11 cellular contexts compared by ENCODE assay signal in the genomic region with DNA sequence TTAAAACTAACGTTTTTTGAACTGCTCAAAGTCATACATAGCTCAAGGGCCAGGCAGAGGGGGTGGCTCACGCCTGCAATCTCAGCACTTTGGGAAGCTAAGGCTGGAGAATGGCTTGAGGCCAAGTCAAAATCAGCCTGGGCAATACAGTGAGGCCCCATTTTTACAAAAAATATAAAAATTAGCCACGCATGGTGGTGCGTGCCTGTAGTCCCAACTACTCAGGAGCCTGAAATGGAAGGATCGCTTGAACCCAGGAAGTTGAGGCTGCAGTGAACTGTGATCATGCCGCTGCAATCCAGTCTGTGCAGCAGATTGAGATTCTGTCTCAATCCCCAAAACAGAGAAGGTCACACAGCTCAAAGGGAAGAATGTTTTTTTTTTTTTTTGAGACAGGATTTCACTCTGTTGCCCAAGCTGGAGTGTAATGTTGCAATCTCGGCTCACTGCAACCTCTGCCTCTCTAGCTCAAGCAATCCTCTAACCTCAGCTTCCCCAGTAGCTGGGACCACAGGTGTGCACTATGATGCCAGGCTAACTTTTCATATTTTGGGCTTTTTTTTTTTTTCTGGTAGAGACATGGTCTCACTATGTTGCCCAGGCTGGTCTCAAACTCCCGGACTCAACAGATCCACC. TPM values are rescaled to one million over a fixed set of nuclear protein-coding genes. Genes with fewer than 3 reads are reported as not detected.
DNase-seq lines count a peak whose midpoint lies in the region; ATAC-seq and TF ChIP-seq lines count a peak whose summit lies in the region.
"Had no signal": no experiment of that assay in that cellular context is flagged by ENCODE, and none has a peak within 500 bp of the region (broad histone marks: within the 10 kb centered on the region; RNA-seq: fewer than 3 reads in every experiment).

No MANE protein-coding gene starts in this region.

- peak in 1 of 2 donors; percentile 24 for TF ChIP-seq RAD21 in liver (IDR thresholded peaks at IDR 0.05)

- TF ChIP-seq POLR2A in upper lobe of left lung (IDR thresholded peaks at IDR 0.05): no peak

- no peak for TF ChIP-seq CTCF in liver (IDR thresholded peaks at IDR 0.05; ENCODE audit: low read depth, low read length, missing input control)
- TF ChIP-seq CTCF in upper lobe of left lung (IDR thresholded peaks at IDR 0.05): no peak

- peaks cover 46% of the 10 kb centered on the region for H3K36me3 Mint-ChIP-seq in activated naive CD8-positive, alpha-beta T cell treated with anti-CD3 and anti-CD28 coated beads for 36 hours

- H3K9me3 Mint-ChIP-seq in activated naive CD8-positive, alpha-beta T cell treated with anti-CD3 and anti-CD28 coated beads for 36 hours: no peaks in the 10 kb centered on the region

- peaks cover 10 to 33% (median 21%) of the 10 kb centered on the region in 4 donors for H3K4me1 ChIP-seq in liver (ENCODE audit: control insufficient read depth in 4 of 4, insufficient read depth in 4 of 4, low read length in 3 of 4)
- peaks cover 29 to 52% (median 35%) of the 10 kb centered on the region in 4 donors for H3K4me1 ChIP-seq in upper lobe of left lung

- no peak overlapping the region for H3K9ac ChIP-seq in liver (ENCODE audit: low read depth in 1 of 2, low read length in 2 of 2)

- peak overlapping the region; percentile 5 for H3K4me3 Mint-ChIP-seq in activated naive CD8-positive, alpha-beta T cell treated with anti-CD3 and anti-CD28 coated beads for 36 hours

- H3K36me3 ChIP-seq in liver (ENCODE audit: control insufficient read depth in 4 of 4, insufficient read depth in 3 of 4, low read depth in 1 of 4, low read length in 3 of 4) (peaks cover 5 to 9% (median 6%) of the 10 kb centered on the region in 4 donors), upper lobe of left lung (peaks cover 0 to 31% (median 7%) of the 10 kb centered on the region in 4 donors)

- H3K9me3 ChIP-seq in liver (ENCODE audit: control insufficient read depth in 4 of 4, low read length in 3 of 4) (no peaks in the 10 kb centered on the region), upper lobe of left lung (no peaks in the 10 kb centered on the region)

- H3K27me3 ChIP-seq in liver (ENCODE audit: control insufficient read depth in 4 of 4, insufficient read depth in 4 of 4, low read length in 3 of 4): no peaks in the 10 kb centered on the region
- no peaks in the 10 kb centered on the region for H3K27me3 ChIP-seq in upper lobe of left lung

- H3K27ac Mint-ChIP-seq in activated naive CD8-positive, alpha-beta T cell treated with anti-CD3 and anti-CD28 coated beads for 36 hours: no peak overlapping the region

- H3K4me1 Mint-ChIP-seq in activated naive CD8-positive, alpha-beta T cell treated with anti-CD3 and anti-CD28 coated beads for 36 hours: peaks cover 60% of the 10 kb centered on the region

- H3K27ac ChIP-seq in liver (ENCODE audit: low read depth in 1 of 2, low read length in 2 of 2): peak overlapping the region; percentile 52 to 100
- H3K27ac ChIP-seq in upper lobe of left lung: peak overlapping the region in 3 of 4 donors; percentile 3 to 98 (median 94)

- ATAC-seq in Right ventricle myocardium inferior (no peak), upper lobe of left lung (ENCODE audit: low FRiP score in 2 of 2) (peak in 1 of 2 donors; percentile 2)

- intact Hi-C loops in Right ventricle myocardium inferior (cut with DNase I) (loop anchor here (5.0 kb wide), 2 partner anchors 44 to 89 kb away; a partner anchor contains a TSS), cardiac septum (cut with DNase I) (loop anchor here (5.0 kb wide), 1 partner anchor 44 kb away; a partner anchor contains a TSS), posterior vena cava (cut with DNase I) (no loop called here)

- H3K4me3 ChIP-seq in liver (ENCODE audit: low read depth in 1 of 3, low read length in 3 of 3) (no peak overlapping the region), upper lobe of left lung (no peak overlapping the region)

- H3K27me3 Mint-ChIP-seq in activated naive CD8-positive, alpha-beta T cell treated with anti-CD3 and anti-CD28 coated beads for 36 hours: peaks cover 5% of the 10 kb centered on the region

- no peak for TF ChIP-seq EP300 in upper lobe of left lung (IDR thresholded peaks at IDR 0.05)

- DNase-seq in Right ventricle myocardium inferior (ENCODE audit: missing footprints) (peak; percentile 69), cardiac septum (ENCODE audit: low spot score) (no peak), upper lobe of left lung (peak in 1 of 2 donors; percentile 75), COLO668 (lab: John Stamatoyannopoulos, UW; ENCODE audit: unreplicated experiment) (no peak), posterior vena cava (ENCODE audit: low spot score) (no peak)
- no peak for DNase-seq in activated naive CD8-positive, alpha-beta T cell treated with anti-CD3 and anti-CD28 coated beads for 36 hours
- no peak for DNase-seq in activated CD4-positive, alpha-beta T cell treated with anti-CD3 and anti-CD28 coated beads for 4 hours
- DNase-seq: activated effector memory CD4-positive, alpha-beta T cell treated with anti-CD3 and anti-CD28 coated beads, Interleukin-2, amount 50 U/mL, for 16 hours; NCI-H1436; OCI-M1 had no signal

- 62% methylated on average over 8 of the region's 8 CpGs for WGBS in liver
- WGBS in upper lobe of left lung, 2 donors: 68 to 71% methylated on average over 8 of the region's 8 CpGs

TF ChIP-seq in liver, 16 proteins besides CTCF, POLR2A, EP300 and RAD21 (continues in another document):
- TF ChIP-seq NR2F2 (IDR thresholded peaks at IDR 0.05) (no peak), SP1 (IDR thresholded peaks at IDR 0.05) (peak; percentile 56), FOXA1 (IDR thresholded peaks at IDR 0.05) (no peak), YY1 (IDR thresholded peaks at IDR 0.05) (peak; percentile 43), TAF1 (conservative IDR thresholded peaks at IDR 0.05) (no peak), FOXA2 (IDR thresholded peaks at IDR 0.05) (no peak)
- TF ChIP-seq, protein P1, sequence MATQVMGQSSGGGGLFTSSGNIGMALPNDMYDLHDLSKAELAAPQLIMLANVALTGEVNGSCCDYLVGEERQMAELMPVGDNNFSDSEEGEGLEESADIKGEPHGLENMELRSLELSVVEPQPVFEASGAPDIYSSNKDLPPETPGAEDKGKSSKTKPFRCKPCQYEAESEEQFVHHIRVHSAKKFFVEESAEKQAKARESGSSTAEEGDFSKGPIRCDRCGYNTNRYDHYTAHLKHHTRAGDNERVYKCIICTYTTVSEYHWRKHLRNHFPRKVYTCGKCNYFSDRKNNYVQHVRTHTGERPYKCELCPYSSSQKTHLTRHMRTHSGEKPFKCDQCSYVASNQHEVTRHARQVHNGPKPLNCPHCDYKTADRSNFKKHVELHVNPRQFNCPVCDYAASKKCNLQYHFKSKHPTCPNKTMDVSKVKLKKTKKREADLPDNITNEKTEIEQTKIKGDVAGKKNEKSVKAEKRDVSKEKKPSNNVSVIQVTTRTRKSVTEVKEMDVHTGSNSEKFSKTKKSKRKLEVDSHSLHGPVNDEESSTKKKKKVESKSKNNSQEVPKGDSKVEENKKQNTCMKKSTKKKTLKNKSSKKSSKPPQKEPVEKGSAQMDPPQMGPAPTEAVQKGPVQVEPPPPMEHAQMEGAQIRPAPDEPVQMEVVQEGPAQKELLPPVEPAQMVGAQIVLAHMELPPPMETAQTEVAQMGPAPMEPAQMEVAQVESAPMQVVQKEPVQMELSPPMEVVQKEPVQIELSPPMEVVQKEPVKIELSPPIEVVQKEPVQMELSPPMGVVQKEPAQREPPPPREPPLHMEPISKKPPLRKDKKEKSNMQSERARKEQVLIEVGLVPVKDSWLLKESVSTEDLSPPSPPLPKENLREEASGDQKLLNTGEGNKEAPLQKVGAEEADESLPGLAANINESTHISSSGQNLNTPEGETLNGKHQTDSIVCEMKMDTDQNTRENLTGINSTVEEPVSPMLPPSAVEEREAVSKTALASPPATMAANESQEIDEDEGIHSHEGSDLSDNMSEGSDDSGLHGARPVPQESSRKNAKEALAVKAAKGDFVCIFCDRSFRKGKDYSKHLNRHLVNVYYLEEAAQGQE (IDR thresholded peaks at IDR 0.05): no peak
- TF ChIP-seq, protein P2, sequence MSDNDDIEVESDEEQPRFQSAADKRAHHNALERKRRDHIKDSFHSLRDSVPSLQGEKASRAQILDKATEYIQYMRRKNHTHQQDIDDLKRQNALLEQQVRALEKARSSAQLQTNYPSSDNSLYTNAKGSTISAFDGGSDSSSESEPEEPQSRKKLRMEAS (IDR thresholded peaks at IDR 0.05): no peak

RNA-seq across cellular contexts. Expression of a gene that starts 2.9 kb away (rescaled TPM):
- total RNA-seq in Right ventricle myocardium inferior (40.3 TPM), cardiac septum (48.1 TPM), liver (100 to 1,000 TPM in 1 of 2 donors, 10 to 100 TPM in 1; 36.7 to 242 TPM), upper lobe of left lung (10 to 100 TPM; 63.3 to 96.8 (median 91.9) TPM), posterior vena cava (10 to 100 TPM; 53.8 to 62.2 TPM)
- total RNA-seq in activated naive CD8-positive, alpha-beta T cell treated with anti-CD3 and anti-CD28 coated beads for 36 hours: 10 to 100 TPM; 66.2 to 67.2 TPM
- 10 to 100 TPM; 22.3 to 26.0 TPM for polyA plus RNA-seq in liver

RNA-seq across cellular contexts. Expression of a gene that starts 13.2 kb away (rescaled TPM):
- total RNA-seq in Right ventricle myocardium inferior: 48.7 TPM
- 40.2 TPM for total RNA-seq in cardiac septum
- total RNA-seq in activated naive CD8-positive, alpha-beta T cell treated with anti-CD3 and anti-CD28 coated beads for 36 hours: 100 to 1,000 TPM; 169 to 190 TPM
- 10 to 100 TPM; 26.2 to 27.5 TPM for total RNA-seq in liver
- polyA plus RNA-seq in liver: 10 to 100 TPM; 14.1 to 28.2 TPM
- total RNA-seq in upper lobe of left lung: 10 to 100 TPM; 21.4 to 51.3 (median 39.2) TPM
- 10 to 100 TPM; 44.9 to 45.9 TPM for total RNA-seq in posterior vena cava

RNA-seq across cellular contexts. Expression of a gene that starts 33.0 kb away (rescaled TPM):
- not detected for total RNA-seq in Right ventricle myocardium inferior
- 0.19 TPM for total RNA-seq in cardiac septum
- under 1 TPM; 0.14 to 0.19 TPM for total RNA-seq in activated naive CD8-positive, alpha-beta T cell treated with anti-CD3 and anti-CD28 coated beads for 36 hours
- total RNA-seq in liver: under 1 TPM; 0.08 to 0.14 TPM
- polyA plus RNA-seq in liver: under 1 TPM in 1 of 2 donors, not detected in 1; 0.11 TPM
- 1 to 10 TPM; 1.0 to 6.3 (median 1.2) TPM for total RNA-seq in upper lobe of left lung
- total RNA-seq in posterior vena cava: under 1 TPM; 0.23 to 0.43 TPM

RNA-seq across cellular contexts. Expression of a gene that starts 40.9 kb away (rescaled TPM):
- total RNA-seq in Right ventricle myocardium inferior: 19.5 TPM
- 16.5 TPM for total RNA-seq in cardiac septum
- total RNA-seq in activated naive CD8-positive, alpha-beta T cell treated with anti-CD3 and anti-CD28 coated beads for 36 hours: 10 to 100 TPM; 51.9 to 53.6 TPM
- 10 to 100 TPM; 11.9 to 32.8 TPM for total RNA-seq in liver
- polyA plus RNA-seq in liver: 1 to 10 TPM; 5.8 to 7.9 TPM
- total RNA-seq in upper lobe of left lung: 100 to 1,000 TPM in 2 of 6 donors, 10 to 100 TPM in 4; 44.3 to 137 (median 78.9) TPM
- 10 to 100 TPM; 18.0 to 29.2 TPM for total RNA-seq in posterior vena cava

RNA-seq across cellular contexts. Expression of a gene that starts 44.5 kb away (rescaled TPM):
- total RNA-seq in Right ventricle myocardium inferior: 59.2 TPM
- 71.0 TPM for total RNA-seq in cardiac septum
- 10 to 100 TPM; 17.6 to 18.7 TPM for total RNA-seq in activated naive CD8-positive, alpha-beta T cell treated with anti-CD3 and anti-CD28 coated beads for 36 hours
- 10 to 100 TPM; 30.0 to 32.6 TPM for total RNA-seq in liver
- polyA plus RNA-seq in liver: 10 to 100 TPM; 19.5 to 61.7 TPM
- total RNA-seq in upper lobe of left lung: 100 to 1,000 TPM in 5 of 6 donors, 10 to 100 TPM in 1; 90.2 to 169 (median 149) TPM
- total RNA-seq in posterior vena cava: 100 to 1,000 TPM; 129 to 139 TPM

Comparison
In these comparisons a context has a peak if more than half of its experiments do, and no peak if none do; other contexts are left out.
1. intact Hi-C loops: an anchor here in Right ventricle myocardium inferior (5.0 kb wide) and cardiac septum (5.0 kb wide); none called in posterior vena cava.